Comparison of ENCODE assay signal across 18 cellular contexts in the genomic region with DNA sequence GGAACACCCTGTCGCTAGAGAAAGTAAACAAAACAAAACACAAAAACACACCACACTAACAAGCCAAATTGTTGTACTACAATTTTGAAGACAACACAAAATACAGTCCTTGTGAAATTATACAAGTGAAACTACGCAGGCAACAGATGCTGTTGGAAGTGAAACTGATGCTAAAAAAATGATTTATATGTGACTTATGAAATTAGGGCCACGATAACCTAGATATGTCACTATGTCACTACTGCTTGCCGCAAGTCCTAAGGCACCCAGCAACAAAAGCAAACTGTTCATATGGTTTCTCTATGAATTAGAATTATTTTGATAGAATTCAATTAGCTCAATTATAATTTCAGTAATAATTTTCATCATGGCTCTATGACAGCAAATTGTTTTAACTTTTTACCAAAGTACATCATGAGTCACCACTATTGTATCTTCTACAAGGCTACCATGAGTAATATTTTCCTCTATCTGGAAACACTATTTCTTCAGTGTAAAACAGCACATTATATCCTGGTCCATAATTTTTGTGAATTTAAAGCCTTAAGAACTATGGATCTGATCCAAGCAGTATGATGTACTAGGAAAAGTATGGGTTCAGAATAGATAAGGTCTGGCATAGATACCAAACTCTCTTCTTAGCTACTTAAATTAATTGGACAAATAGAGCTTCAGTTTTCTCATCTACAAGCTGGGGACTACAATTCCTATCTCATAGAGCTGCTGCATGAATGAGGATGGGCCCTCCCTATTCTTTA.
DNase-seq lines count a peak whose midpoint lies in the region; ATAC-seq and TF ChIP-seq lines count a peak whose summit lies in the region.
"Had no signal": no experiment of that assay in that cellular context is flagged by ENCODE, and none has a peak within 500 bp of the region (broad histone marks: within the 10 kb centered on the region; RNA-seq: fewer than 3 reads in every experiment).

No MANE protein-coding gene starts in this region.

- no peak for TF ChIP-seq CTCF in fibroblast of mammary gland (conservative IDR thresholded peaks at IDR 0.05; ENCODE audit: control insufficient read depth, insufficient read depth, low read depth, low read length)

- DNase-seq in GM04504 (ENCODE audit: low read depth) (peak; percentile 32), fibroblast of mammary gland (ENCODE audit: low read depth) (peak; percentile 79), renal cortical epithelial cell (ENCODE audit: low read depth) (peak; percentile 30), G401 (ENCODE audit: low spot score) (no peak), globus pallidus (ENCODE audit: low spot score) (no peak)
- DNase-seq: activated CD4-positive, alpha-beta memory T cell treated with anti-CD3 and anti-CD28 coated beads, Interleukin-2, amount 10 ng/mL, durations not matched to agents 7 days and 5 days; activated effector memory CD4-positive, alpha-beta T cell treated with anti-CD3 and anti-CD28 coated beads, Interleukin-2, amount 50 U/mL, for 16 hours; cerebellar nuclear complex; erythroblast; NCI-H187 treated with DMSO at 0.1 percent for 48 hours; NCI-H748 treated with DMSO at 0.1 percent for 48 hours; SHP77; stomach had no signal

- ATAC-seq in SK-N-SH treated with all-trans-retinoic acid at 6 μM for 48 hours (peak; percentile 93), esophagus mucosa (no peak), HG02759 (IDR thresholded peaks at IDR 0.05; ENCODE audit: unreplicated experiment) (no peak)
- ATAC-seq: K562 had no signal

- H3K4me3 ChIP-seq in fibroblast of mammary gland (ENCODE audit: control insufficient read depth, low read depth, low read length), result no peak overlapping the region
- H3K4me3 ChIP-seq: K562, right atrium auricular region, stomach had no signal

- in situ Hi-C loops in G401 (cut with HindIII; ENCODE audit: low sequenced_read_pairs), result no loop called here

TF ChIP-seq in SK-N-SH treated with all-trans-retinoic acid at 6 μM for 48 hours, 23 proteins besides CTCF, POLR2A, EP300 and RAD21:
- 0 out of 2 replicates have a peak, but pooled peaks have one; percentile 30 for TF ChIP-seq RARB (CRISPR knock-in tag; IDR thresholded peaks at IDR 0.05)
- no peak for TF ChIP-seq OSR1 (CRISPR knock-in tag; IDR thresholded peaks at IDR 0.05)
- peak; percentile 79; the same call in 1 of the 2 replicates for TF ChIP-seq ZC3H10 (CRISPR knock-in tag; IDR thresholded peaks at IDR 0.05)
- peak; percentile 97 for TF ChIP-seq ISL1 (CRISPR knock-in tag; IDR thresholded peaks at IDR 0.05)
- TF ChIP-seq ZNF70 (CRISPR knock-in tag; IDR thresholded peaks at IDR 0.05), result no peak
- TF ChIP-seq PATZ1 (CRISPR knock-in tag; IDR thresholded peaks at IDR 0.05; ENCODE audit: borderline replicate concordance), result 0 out of 2 replicates have a peak, but pooled peaks have one; percentile 40
- peak; percentile 86 for TF ChIP-seq TOX (CRISPR knock-in tag; IDR thresholded peaks at IDR 0.05; ENCODE audit: borderline replicate concordance)
- TF ChIP-seq, protein P1, sequence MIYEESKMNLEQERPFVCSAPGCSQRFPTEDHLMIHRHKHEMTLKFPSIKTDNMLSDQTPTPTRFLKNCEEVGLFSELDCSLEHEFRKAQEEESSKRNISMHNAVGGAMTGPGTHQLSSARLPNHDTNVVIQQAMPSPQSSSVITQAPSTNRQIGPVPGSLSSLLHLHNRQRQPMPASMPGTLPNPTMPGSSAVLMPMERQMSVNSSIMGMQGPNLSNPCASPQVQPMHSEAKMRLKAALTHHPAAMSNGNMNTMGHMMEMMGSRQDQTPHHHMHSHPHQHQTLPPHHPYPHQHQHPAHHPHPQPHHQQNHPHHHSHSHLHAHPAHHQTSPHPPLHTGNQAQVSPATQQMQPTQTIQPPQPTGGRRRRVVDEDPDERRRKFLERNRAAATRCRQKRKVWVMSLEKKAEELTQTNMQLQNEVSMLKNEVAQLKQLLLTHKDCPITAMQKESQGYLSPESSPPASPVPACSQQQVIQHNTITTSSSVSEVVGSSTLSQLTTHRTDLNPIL (CRISPR knock-in tag; IDR thresholded peaks at IDR 0.05; ENCODE audit: low read depth), result peak; percentile 84
- TF ChIP-seq POU6F1 (CRISPR knock-in tag; IDR thresholded peaks at IDR 0.05; ENCODE audit: borderline replicate concordance, low read depth), result peak; percentile 19; the same call in 1 of the 2 replicates
- TF ChIP-seq TSHZ2 (CRISPR knock-in tag; IDR thresholded peaks at IDR 0.05), result no peak
TF ChIP-seq in SK-N-SH treated with all-trans-retinoic acid at 6 μM for 48 hours: peak in this region for 7.

Comparison
In these comparisons a context has a peak if more than half of its experiments do, and no peak if none do; other contexts are left out.
1. DNase-seq: peak in GM04504 (single experiment), fibroblast of mammary gland (single experiment) and renal cortical epithelial cell (single experiment); none in G401 (single experiment) and globus pallidus (single experiment).